Comparison of ENCODE assay signal across 15 cellular contexts in the genomic region with DNA sequence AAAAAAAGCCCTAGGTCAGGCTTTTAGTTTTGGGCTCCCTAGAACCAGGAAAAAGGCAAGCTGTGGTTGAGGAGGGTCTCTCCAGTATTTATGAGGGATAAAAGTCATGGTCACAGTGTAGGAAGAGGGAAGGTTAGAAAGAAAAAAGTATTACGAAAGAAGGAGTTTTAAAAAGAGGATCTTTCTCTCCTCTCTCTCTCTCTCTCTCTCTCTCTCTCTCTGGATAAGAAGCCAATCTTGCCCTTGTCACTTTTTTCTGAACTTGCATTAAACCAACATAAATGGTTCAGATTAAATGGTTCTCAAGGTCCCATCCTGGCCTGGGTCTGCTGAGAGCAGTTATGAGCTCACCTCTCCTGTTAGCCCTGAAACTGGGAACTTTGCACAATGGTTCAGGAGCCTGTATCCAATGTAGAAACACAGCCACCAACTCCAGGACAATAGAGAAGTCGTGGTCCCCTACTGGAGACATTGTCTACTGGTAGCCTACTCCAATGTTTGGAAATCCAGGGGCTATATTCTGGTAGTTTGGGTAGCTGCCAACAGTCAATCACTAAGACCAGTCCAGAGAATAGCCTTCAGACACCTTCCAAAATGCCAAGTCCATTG.
"Had no signal": no experiment of that assay in that cellular context is flagged by ENCODE, and none has a peak within 500 bp of the region (broad histone marks: within the 10 kb centered on the region; RNA-seq: fewer than 3 reads in every experiment).

No MANE protein-coding gene starts in this region.

- H3K27ac Mint-ChIP-seq: memory B cell, nephron, progenitor cell of endocrine pancreas had no signal

- H3K4me3 Mint-ChIP-seq: memory B cell, nephron had no signal

- H3K4me1 Mint-ChIP-seq: nephron had no signal

- ATAC-seq: foreskin keratinocyte, heart left ventricle, left lung, right cardiac atrium had no signal

- H3K9me3 Mint-ChIP-seq: memory B cell, nephron had no signal

- DNase-seq: activated CD4-positive, alpha-beta T cell treated with anti-CD3 and anti-CD28 coated beads, Interleukin-2, amount 50 U/mL, for 48 hours; activated CD8-positive, alpha-beta memory T cell treated with anti-CD3 and anti-CD28 coated beads, Interleukin-2, amount 50 U/mL, for 48 hours; activated gamma-delta T cell; colonic mucosa; foreskin keratinocyte; heart left ventricle; left lung; occipital lobe; right cardiac atrium; small intestine; T-helper 2 cell; transverse colon had no signal
